In the genomic region with DNA sequence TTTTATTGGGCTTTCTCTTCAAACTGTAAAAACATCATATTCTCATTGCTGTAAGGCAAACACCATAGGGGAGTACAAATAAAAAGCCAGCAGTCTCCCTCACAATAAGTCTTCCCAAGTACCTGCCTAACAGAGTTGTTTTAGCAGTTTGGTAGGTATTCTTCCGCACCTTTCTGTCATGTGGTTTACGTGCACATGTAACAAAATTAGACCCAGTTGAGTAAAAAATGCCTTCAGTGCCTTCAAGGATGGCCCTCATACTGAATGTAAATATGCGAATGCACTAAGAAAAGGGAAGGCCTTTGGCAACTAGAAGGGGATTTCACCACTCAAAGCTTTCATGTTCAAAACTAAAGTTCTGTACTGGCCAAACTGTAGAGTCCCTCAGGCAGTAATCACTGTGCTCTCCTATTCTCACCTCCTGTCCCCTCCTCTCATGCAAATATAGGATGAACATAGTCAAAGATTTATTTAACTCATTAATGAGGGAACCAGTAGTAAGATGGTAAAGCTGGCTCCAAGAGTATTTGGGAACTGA, we compare ENCODE assay signal across 20 cellular contexts. TPM values are rescaled to one million over a fixed set of nuclear protein-coding genes. Genes with fewer than 3 reads are reported as not detected.
DNase-seq lines count a peak whose midpoint lies in the region; ATAC-seq, FAIRE-seq and TF ChIP-seq lines count a peak whose summit lies in the region.
"Had no signal": no experiment of that assay in that cellular context is flagged by ENCODE, and none has a peak within 500 bp of the region (broad histone marks: within the 10 kb centered on the region; RNA-seq: fewer than 3 reads in every experiment).

No MANE protein-coding gene starts in this region.

- H3K36me3 Mint-ChIP-seq in activated CD4-positive, alpha-beta T cell treated with anti-CD3 and anti-CD28 coated beads, Interleukin-2, amount 10 ng/mL, durations not matched to agents 24 days and 14 days (ENCODE audit: low read depth) = peaks cover 22% of the 10 kb centered on the region
- no peaks in the 10 kb centered on the region for H3K36me3 Mint-ChIP-seq in WTC11
- H3K36me3 Mint-ChIP-seq in stimulated activated naive B cell treated with anti-CD40 and anti-IgM and Interleukin-4, amounts not matched to agents 10 μg/mL and 1 μg/mL and 100 μg/mL, for 72 hours = peaks cover 7 to 34% of the 10 kb centered on the region in 2 donors
- H3K36me3 Mint-ChIP-seq: immature natural killer cell, mesothelial cell of epicardium had no signal

- intact Hi-C loops in activated CD4-positive, alpha-beta T cell treated with anti-CD3 and anti-CD28 coated beads, Interleukin-2, amount 10 ng/mL, durations not matched to agents 24 days and 14 days (cut with micrococcal nuclease) = no loop called here
- intact Hi-C loops in left cardiac atrium (cut with DNase I) = no loop called here

- H3K27ac Mint-ChIP-seq in activated CD4-positive, alpha-beta T cell treated with anti-CD3 and anti-CD28 coated beads, Interleukin-2, amount 10 ng/mL, durations not matched to agents 24 days and 14 days = peak overlapping the region; percentile 71
- H3K27ac Mint-ChIP-seq in WTC11 = peak overlapping the region; percentile 55; the same call in 1 of the 2 replicates
- H3K27ac Mint-ChIP-seq in stimulated activated naive B cell treated with anti-CD40 and anti-IgM and Interleukin-4, amounts not matched to agents 10 μg/mL and 1 μg/mL and 100 μg/mL, for 72 hours = peak overlapping the region; percentile 83
- H3K27ac Mint-ChIP-seq: mesothelial cell of epicardium; T-helper 1 cell treated with Interleukin-12 subunit alpha and Interleukin-12 subunit beta and Interleukin-4 antibody, amounts not matched to agents 30 μg/mL and 1 μg/mL, for 36 hours had no signal

- no peak for TF ChIP-seq CTCF in WTC11 (IDR thresholded peaks at IDR 0.05)

- FAIRE-seq in GM19239 (lab: Jason Lieb, UNC) = peak; percentile 80
- FAIRE-seq: A204.1, colon had no signal

- H3K27me3 Mint-ChIP-seq in activated CD4-positive, alpha-beta T cell treated with anti-CD3 and anti-CD28 coated beads, Interleukin-2, amount 10 ng/mL, durations not matched to agents 24 days and 14 days = no peaks in the 10 kb centered on the region
- H3K27me3 Mint-ChIP-seq in WTC11 (ENCODE audit: low read depth) = no peaks in the 10 kb centered on the region
- no peaks in the 10 kb centered on the region for H3K27me3 Mint-ChIP-seq in stimulated activated naive B cell treated with anti-CD40 and anti-IgM and Interleukin-4, amounts not matched to agents 10 μg/mL and 1 μg/mL and 100 μg/mL, for 72 hours
- H3K27me3 Mint-ChIP-seq: CD8-positive, alpha-beta memory T cell had no signal

- ATAC-seq in WTC11 (no peak), GM18867 (IDR thresholded peaks at IDR 0.05; ENCODE audit: unreplicated experiment) (no peak), left cardiac atrium (no peak)
- ATAC-seq in stimulated activated naive B cell treated with anti-CD40 and anti-IgM and Interleukin-4, amounts not matched to agents 10 μg/mL and 1 μg/mL and 100 μg/mL, for 72 hours (replicated peaks) = peak; percentile 90 to 93

- DNase-seq in activated CD4-positive, alpha-beta T cell treated with anti-CD3 and anti-CD28 coated beads, Interleukin-2, amount 10 ng/mL, durations not matched to agents 24 days and 14 days = no peak
- DNase-seq in activated CD4-positive, alpha-beta T cell treated with anti-CD3 and anti-CD28 coated beads for 48 hours = no peak
- no peak for DNase-seq in GM19239 (ENCODE audit: insufficient read length, low spot score)
- no peak for DNase-seq in WTC11 (ENCODE audit: low spot score)
- DNase-seq in stimulated activated naive B cell treated with anti-CD40 and anti-IgM and Interleukin-4, amounts not matched to agents 10 μg/mL and 1 μg/mL and 100 μg/mL, for 72 hours = no peak
- no peak for DNase-seq in GM19238 (ENCODE audit: insufficient read length, low spot score)
- no peak for DNase-seq in left cardiac atrium
- DNase-seq: activated CD4-positive, CD25-positive, alpha-beta regulatory T cell treated with anti-CD3 and anti-CD28 coated beads, Interleukin-2, amount 50 U/mL, for 72 hours; CD8-positive, alpha-beta memory T cell; DND-41; immature natural killer cell; KG1; NCI-H1417 treated with DMSO at 0.1 percent for 48 hours; NCI-H226; right lobe of liver had no signal

- POLR2A ChIA-PET in WTC11 (lab: Charles Lee) = no interaction called here

- H3K9me3 Mint-ChIP-seq in activated CD4-positive, alpha-beta T cell treated with anti-CD3 and anti-CD28 coated beads, Interleukin-2, amount 10 ng/mL, durations not matched to agents 24 days and 14 days = no peaks in the 10 kb centered on the region
- H3K9me3 Mint-ChIP-seq in WTC11 = no peaks in the 10 kb centered on the region
- H3K9me3 Mint-ChIP-seq in stimulated activated naive B cell treated with anti-CD40 and anti-IgM and Interleukin-4, amounts not matched to agents 10 μg/mL and 1 μg/mL and 100 μg/mL, for 72 hours = no peaks in the 10 kb centered on the region
- H3K9me3 Mint-ChIP-seq: CD8-positive, alpha-beta memory T cell; immature natural killer cell; mesothelial cell of epicardium; T-helper 1 cell treated with Interleukin-12 subunit alpha and Interleukin-12 subunit beta and Interleukin-4 antibody, amounts not matched to agents 30 μg/mL and 1 μg/mL, for 36 hours had no signal

- H3K4me1 Mint-ChIP-seq in activated CD4-positive, alpha-beta T cell treated with anti-CD3 and anti-CD28 coated beads, Interleukin-2, amount 10 ng/mL, durations not matched to agents 24 days and 14 days = peaks cover 40% of the 10 kb centered on the region
- peaks cover 55% of the 10 kb centered on the region for H3K4me1 Mint-ChIP-seq in WTC11
- H3K4me1 Mint-ChIP-seq in stimulated activated naive B cell treated with anti-CD40 and anti-IgM and Interleukin-4, amounts not matched to agents 10 μg/mL and 1 μg/mL and 100 μg/mL, for 72 hours = peaks cover 41 to 85% of the 10 kb centered on the region in 2 donors

- CTCF ChIA-PET in WTC11 (lab: Charles Lee) = interaction anchor here (0.7 to 2.2 kb wide), 9 partner anchors 11 to 69 kb away, joined by 3 to 18 read pairs (median 8); no protein-coding TSS in a partner anchor

- no peak overlapping the region for H3K4me3 Mint-ChIP-seq in activated CD4-positive, alpha-beta T cell treated with anti-CD3 and anti-CD28 coated beads, Interleukin-2, amount 10 ng/mL, durations not matched to agents 24 days and 14 days
- peak overlapping the region; percentile 0; the same call in 1 of the 2 replicates for H3K4me3 Mint-ChIP-seq in WTC11
- H3K4me3 Mint-ChIP-seq in stimulated activated naive B cell treated with anti-CD40 and anti-IgM and Interleukin-4, amounts not matched to agents 10 μg/mL and 1 μg/mL and 100 μg/mL, for 72 hours = peak overlapping the region; percentile 6 to 50
- H3K4me3 Mint-ChIP-seq: mesothelial cell of epicardium; T-helper 1 cell treated with Interleukin-12 subunit alpha and Interleukin-12 subunit beta and Interleukin-4 antibody, amounts not matched to agents 30 μg/mL and 1 μg/mL, for 36 hours had no signal

TF ChIP-seq in WTC11, 78 proteins besides CTCF, POLR2A, EP300 and RAD21 (continues in another document):
- TF ChIP-seq TCF7 (CRISPR knock-in tag; IDR thresholded peaks at IDR 0.05; ENCODE audit: low read depth) (no peak), GRHL2 (CRISPR knock-in tag; IDR thresholded peaks at IDR 0.05; ENCODE audit: insufficient replicate concordance, severe bottlenecking) (no peak), RORB (CRISPR knock-in tag; IDR thresholded peaks at IDR 0.05) (no peak), ZNF416 (CRISPR knock-in tag; IDR thresholded peaks at IDR 0.05) (no peak), MXD4 (CRISPR knock-in tag; IDR thresholded peaks at IDR 0.05; ENCODE audit: borderline replicate concordance) (no peak), RELA (CRISPR knock-in tag; IDR thresholded peaks at IDR 0.05; ENCODE audit: borderline replicate concordance) (no peak), SMAD4 (CRISPR knock-in tag; IDR thresholded peaks at IDR 0.05) (no peak), ZNF317 (CRISPR knock-in tag; IDR thresholded peaks at IDR 0.05; ENCODE audit: borderline replicate concordance, low read depth) (no peak), FOXJ3 (CRISPR knock-in tag; IDR thresholded peaks at IDR 0.05; ENCODE audit: borderline replicate concordance) (no peak), NFE2L1 (CRISPR knock-in tag; IDR thresholded peaks at IDR 0.05) (no peak)
- TF ChIP-seq, protein P1, sequence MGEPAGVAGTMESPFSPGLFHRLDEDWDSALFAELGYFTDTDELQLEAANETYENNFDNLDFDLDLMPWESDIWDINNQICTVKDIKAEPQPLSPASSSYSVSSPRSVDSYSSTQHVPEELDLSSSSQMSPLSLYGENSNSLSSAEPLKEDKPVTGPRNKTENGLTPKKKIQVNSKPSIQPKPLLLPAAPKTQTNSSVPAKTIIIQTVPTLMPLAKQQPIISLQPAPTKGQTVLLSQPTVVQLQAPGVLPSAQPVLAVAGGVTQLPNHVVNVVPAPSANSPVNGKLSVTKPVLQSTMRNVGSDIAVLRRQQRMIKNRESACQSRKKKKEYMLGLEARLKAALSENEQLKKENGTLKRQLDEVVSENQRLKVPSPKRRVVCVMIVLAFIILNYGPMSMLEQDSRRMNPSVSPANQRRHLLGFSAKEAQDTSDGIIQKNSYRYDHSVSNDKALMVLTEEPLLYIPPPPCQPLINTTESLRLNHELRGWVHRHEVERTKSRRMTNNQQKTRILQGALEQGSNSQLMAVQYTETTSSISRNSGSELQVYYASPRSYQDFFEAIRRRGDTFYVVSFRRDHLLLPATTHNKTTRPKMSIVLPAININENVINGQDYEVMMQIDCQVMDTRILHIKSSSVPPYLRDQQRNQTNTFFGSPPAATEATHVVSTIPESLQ (CRISPR knock-in tag; IDR thresholded peaks at IDR 0.05) = no peak

RNA-seq across cellular contexts. Expression of a gene that starts 26.4 kb away (rescaled TPM):
- 46.7 and 49.2 TPM in 2 replicates for total RNA-seq in activated CD4-positive, alpha-beta T cell treated with anti-CD3 and anti-CD28 coated beads, Interleukin-2, amount 10 ng/mL, durations not matched to agents 24 days and 14 days
- total RNA-seq in WTC11 (2021) = 30.0 to 36.6 TPM (median 30.8 TPM) in 3 replicates
- 10 to 100 TPM; 20.1 to 27.4 TPM for total RNA-seq in left cardiac atrium

Comparison
In these comparisons a context has a peak if more than half of its experiments do, and no peak if none do; other contexts are left out.
1. ATAC-seq: peak in stimulated activated naive B cell treated with anti-CD40 and anti-IgM and Interleukin-4, amounts not matched to agents 10 μg/mL and 1 μg/mL and 100 μg/mL, for 72 hours (2 of 2); none in WTC11 (single experiment), GM18867 (single experiment) and left cardiac atrium (0 of 2).
2. Peak in every context shown above with its lines, with median percentiles within 50 percentile points of each other: H3K27ac Mint-ChIP-seq.